In the genomic region with DNA sequence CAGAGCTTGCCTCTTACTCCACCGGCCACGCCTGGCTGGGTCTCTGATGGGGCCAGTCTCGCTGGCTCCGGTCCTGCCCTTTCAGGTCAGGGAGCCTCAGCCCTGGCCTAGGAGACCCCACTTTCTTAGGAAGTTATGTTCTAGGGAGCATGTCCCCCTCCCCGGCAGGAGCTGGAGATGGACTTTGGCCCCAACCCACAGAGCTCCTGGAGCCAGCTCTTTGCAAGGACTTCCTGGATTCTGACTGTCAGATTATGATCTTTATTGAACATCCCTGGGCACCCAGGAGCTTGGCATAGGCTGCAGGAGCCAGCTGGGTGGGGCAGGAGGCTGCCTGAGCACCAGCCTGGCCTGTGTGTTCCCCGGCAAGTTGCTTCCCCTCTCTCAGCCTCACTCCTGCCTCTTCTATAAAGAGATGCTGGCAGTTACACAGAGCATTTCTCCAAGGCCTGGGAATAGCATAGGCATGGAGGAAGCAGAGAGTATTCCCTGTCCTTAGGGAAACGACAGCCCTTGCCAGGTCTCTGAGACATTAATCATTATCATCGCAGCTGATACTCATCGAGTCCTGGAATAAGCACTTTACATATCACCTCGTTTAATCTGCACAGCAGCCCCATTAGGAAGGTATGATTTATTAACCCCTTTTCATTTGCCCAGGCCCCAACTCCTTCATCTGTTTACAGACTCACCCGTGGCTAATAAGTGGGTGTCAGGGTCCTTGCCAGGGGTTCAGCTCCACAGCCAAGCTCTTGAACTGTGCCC, we compare ENCODE assay signal across 18 cellular contexts. TPM values are rescaled to one million over a fixed set of nuclear protein-coding genes. Genes with fewer than 3 reads are reported as not detected.
DNase-seq lines count a peak whose midpoint lies in the region; ATAC-seq and TF ChIP-seq lines count a peak whose summit lies in the region.
"Had no signal": no experiment of that assay in that cellular context is flagged by ENCODE, and none has a peak within 500 bp of the region (broad histone marks: within the 10 kb centered on the region; RNA-seq: fewer than 3 reads in every experiment).

No MANE protein-coding gene starts in this region.

- TF ChIP-seq POLR2A in transverse colon (IDR thresholded peaks at IDR 0.05) = no peak

- in situ Hi-C loops in transverse colon (cut with MboI; ENCODE audit: low pct_ligation_motif_present in 1 of 4, low pct_unique_long_range_greater_than_20kb in 1 of 4, low sequenced_read_pairs in 3 of 4) = no loop called here

- peaks cover 0 to 5% of the 10 kb centered on the region in 2 donors for H3K9me3 ChIP-seq in transverse colon

- TF ChIP-seq EP300 in transverse colon (IDR thresholded peaks at IDR 0.05; ENCODE audit: low read depth) = no peak

- H3K36me3 Mint-ChIP-seq in activated naive CD4-positive, alpha-beta T cell treated with anti-CD3 and anti-CD28 coated beads, Interleukin-2, amount 10 ng/mL, durations not matched to agents 7 days and 5 days = peaks cover 5% of the 10 kb centered on the region

- 37 to 53% methylated on average over 7 to 11 of the region's 11 CpGs for WGBS in transverse colon (ENCODE audit: low coverage in 1 of 2), 2 donors

- no peak overlapping the region for H3K4me3 ChIP-seq in transverse colon
- H3K4me3 ChIP-seq: sigmoid colon had no signal

- CTCF ChIA-PET in activated naive CD4-positive, alpha-beta T cell treated with anti-CD3 and anti-CD28 coated beads, Interleukin-2, amount 10 ng/mL, durations not matched to agents 7 days and 5 days (lab: Charles Lee) = interaction anchor here (0.9 to 1.7 kb wide), 6 partner anchors 14 to 175 kb away, joined by 3 to 7 read pairs (median 4); no protein-coding TSS in a partner anchor

- peaks cover 10% of the 10 kb centered on the region for H3K9me3 Mint-ChIP-seq in activated naive CD4-positive, alpha-beta T cell treated with anti-CD3 and anti-CD28 coated beads, Interleukin-2, amount 10 ng/mL, durations not matched to agents 7 days and 5 days

- no peak for TF ChIP-seq CTCF in transverse colon (IDR thresholded peaks at IDR 0.05)

- peaks cover 30% of the 10 kb centered on the region for H3K27me3 ChIP-seq in transverse colon

- H3K27ac ChIP-seq in transverse colon = peak overlapping the region; percentile 85 to 88 (median 86)
- H3K27ac ChIP-seq: sigmoid colon had no signal

- no peak overlapping the region for H3K4me3 Mint-ChIP-seq in activated naive CD4-positive, alpha-beta T cell treated with anti-CD3 and anti-CD28 coated beads, Interleukin-2, amount 10 ng/mL, durations not matched to agents 7 days and 5 days
- H3K4me3 Mint-ChIP-seq: activated CD4-positive, alpha-beta T cell treated with anti-CD3 and anti-CD28 coated beads, Interleukin-2, amount 10 ng/mL, durations not matched to agents 24 days and 14 days; activated T-cell treated with anti-CD3 and anti-CD28 coated beads, Interleukin-2, amount 50 U/mL, for 72 hours; immature natural killer cell; stimulated activated naive CD8-positive, alpha-beta T cell treated with anti-CD3 and anti-CD28 coated beads, Interleukin-15, Interleukin-2, amounts not matched to agents 100 ng/mL and 50 ng/mL, for 24 hours; T-helper 2 cell treated with Interferon-gamma antibody and Interleukin-4, amounts not matched to agents 5 μg/mL and 100 μg/mL, for 36 hours had no signal

- no peaks in the 10 kb centered on the region for H3K36me3 ChIP-seq in transverse colon
- H3K36me3 ChIP-seq: sigmoid colon had no signal

- no peak overlapping the region for H3K27ac Mint-ChIP-seq in activated naive CD4-positive, alpha-beta T cell treated with anti-CD3 and anti-CD28 coated beads, Interleukin-2, amount 10 ng/mL, durations not matched to agents 7 days and 5 days
- H3K27ac Mint-ChIP-seq: activated CD4-positive, alpha-beta T cell treated with anti-CD3 and anti-CD28 coated beads, Interleukin-2, amount 10 ng/mL, durations not matched to agents 24 days and 14 days; activated T-cell treated with anti-CD3 and anti-CD28 coated beads, Interleukin-2, amount 50 U/mL, for 72 hours; stimulated activated naive CD8-positive, alpha-beta T cell treated with anti-CD3 and anti-CD28 coated beads, Interleukin-15, Interleukin-2, amounts not matched to agents 100 ng/mL and 50 ng/mL, for 24 hours; T-helper 2 cell treated with Interferon-gamma antibody and Interleukin-4, amounts not matched to agents 5 μg/mL and 100 μg/mL, for 36 hours had no signal

- peaks cover 2% of the 10 kb centered on the region for H3K4me1 Mint-ChIP-seq in activated naive CD4-positive, alpha-beta T cell treated with anti-CD3 and anti-CD28 coated beads, Interleukin-2, amount 10 ng/mL, durations not matched to agents 7 days and 5 days
- H3K4me1 Mint-ChIP-seq: activated CD4-positive, alpha-beta T cell treated with anti-CD3 and anti-CD28 coated beads, Interleukin-2, amount 10 ng/mL, durations not matched to agents 24 days and 14 days had no signal

- peaks cover 7 to 45% (median 41%) of the 10 kb centered on the region in 4 donors for H3K4me1 ChIP-seq in transverse colon

- peaks cover 91% of the 10 kb centered on the region for H3K27me3 Mint-ChIP-seq in activated naive CD4-positive, alpha-beta T cell treated with anti-CD3 and anti-CD28 coated beads, Interleukin-2, amount 10 ng/mL, durations not matched to agents 7 days and 5 days

- no peak for ATAC-seq in Right ventricle myocardium inferior
- no peak for ATAC-seq in Right ventricle myocardium superior (ENCODE audit: poor library complexity)
- ATAC-seq in left lobe of liver = peak; percentile 52
- ATAC-seq in HG02970 (IDR thresholded peaks at IDR 0.05; ENCODE audit: low FRiP score, unreplicated experiment) = no peak
- ATAC-seq in HG03280 (IDR thresholded peaks at IDR 0.05; ENCODE audit: unreplicated experiment) = no peak
- ATAC-seq: activated T-cell treated with anti-CD3 and anti-CD28 coated beads, Interleukin-2, amount 50 U/mL, for 72 hours had no signal

- DNase-seq in Right ventricle myocardium inferior (ENCODE audit: missing footprints) (peak; percentile 50), Right ventricle myocardium superior (no peak), SK-N-DZ (ENCODE audit: low spot score) (peak; percentile 49), left lobe of liver (ENCODE audit: low spot score) (no peak), transverse colon (peak; percentile 86)
- no peak for DNase-seq in activated naive CD4-positive, alpha-beta T cell treated with anti-CD3 and anti-CD28 coated beads, Interleukin-2, amount 10 ng/mL, durations not matched to agents 7 days and 5 days
- DNase-seq: activated CD4-positive, alpha-beta T cell treated with anti-CD3 and anti-CD28 coated beads, Interleukin-2, amount 10 ng/mL, durations not matched to agents 24 days and 14 days; activated T-cell treated with anti-CD3 and anti-CD28 coated beads, Interleukin-2, amount 50 U/mL, for 72 hours; AML-193; immature natural killer cell; NCI-H2171; sigmoid colon had no signal

- intact Hi-C loops in Right ventricle myocardium inferior (cut with DNase I) = no loop called here
- intact Hi-C loops in Right ventricle myocardium superior (cut with DNase I) = no loop called here
- intact Hi-C loops in transverse colon (cut with DNase I; ENCODE audit: low total_unique reads) = no loop called here

RNA-seq across cellular contexts. Expression of a gene that starts 3.4 kb away (rescaled TPM):
- total RNA-seq in Right ventricle myocardium inferior = not detected
- total RNA-seq in Right ventricle myocardium superior = not detected
- not detected in 2 replicates for polyA plus RNA-seq in SK-N-DZ (2014; cell fraction: cytosol; rRNA removed)
- 0.04 TPM in 1 of 2 replicates, not detected in the other for polyA plus RNA-seq in SK-N-DZ (2014; cell fraction: nucleus; rRNA removed)
- 0.93 TPM for total RNA-seq in left lobe of liver
- 10 to 100 TPM in 3 of 4 donors, 1 to 10 TPM in 1; 4.9 to 33.2 (median 23.7) TPM for total RNA-seq in transverse colon
- total RNA-seq: fibroblast of villous mesenchyme, LHCN-M2 had no signal

Comparison
In these comparisons a context has a peak if more than half of its experiments do, and no peak if none do; other contexts are left out.
1. DNase-seq: peak in Right ventricle myocardium inferior (single experiment), SK-N-DZ (single experiment) and transverse colon (single experiment); none in Right ventricle myocardium superior (single experiment), left lobe of liver (single experiment) and activated naive CD4-positive, alpha-beta T cell treated with anti-CD3 and anti-CD28 coated beads, Interleukin-2, amount 10 ng/mL, durations not matched to agents 7 days and 5 days (single experiment).